ENCODE assay signal across 27 cellular contexts in the genomic region with DNA sequence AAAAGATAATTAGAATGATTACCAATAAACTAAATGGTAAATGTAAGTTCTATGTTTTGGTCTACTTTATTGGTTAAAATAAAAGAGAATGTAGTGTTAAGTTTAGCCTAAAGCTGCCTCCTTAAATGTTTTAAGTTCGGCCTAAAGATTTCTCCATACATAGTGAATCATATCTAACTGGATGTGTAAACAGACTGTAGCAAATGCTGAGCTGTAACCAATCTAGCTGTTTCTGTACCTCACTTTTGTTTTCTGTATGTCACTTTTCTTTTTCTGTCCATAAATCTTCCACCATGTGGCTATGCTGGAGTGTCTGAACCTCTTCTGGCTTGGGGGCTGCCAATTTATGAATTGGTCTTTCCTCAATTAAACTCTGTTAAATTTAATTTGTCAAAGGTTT.
"Had no signal": no experiment of that assay in that cellular context is flagged by ENCODE, and none has a peak within 500 bp of the region (broad histone marks: within the 10 kb centered on the region; RNA-seq: fewer than 3 reads in every experiment).

No MANE protein-coding gene starts in this region.

- H3K27ac Mint-ChIP-seq: activated CD8-positive, alpha-beta T cell treated with anti-CD3 and anti-CD28 coated beads for 36 hours; activated naive CD4-positive, alpha-beta T cell treated with anti-CD3 and anti-CD28 coated beads, Interleukin-2, amount 50 U/mL, for 24 hours; brain; T-helper 2 cell treated with Interferon-gamma antibody and Interleukin-4, amounts not matched to agents 5 μg/mL and 100 μg/mL, for 36 hours had no signal

- H3K9me3 Mint-ChIP-seq: activated CD8-positive, alpha-beta T cell treated with anti-CD3 and anti-CD28 coated beads for 36 hours; activated naive CD4-positive, alpha-beta T cell treated with anti-CD3 and anti-CD28 coated beads, Interleukin-2, amount 50 U/mL, for 24 hours; brain; T-helper 2 cell treated with Interferon-gamma antibody and Interleukin-4, amounts not matched to agents 5 μg/mL and 100 μg/mL, for 36 hours had no signal

- H3K9ac ChIP-seq: SK-N-SH had no signal

- H3K4me2 ChIP-seq: SK-N-SH had no signal

- H3K9me3 ChIP-seq: Peyer's patch, SJCRH30, SK-N-SH had no signal

- H3K36me3 ChIP-seq: SJCRH30 had no signal

- DNase-seq: activated CD4-positive, alpha-beta T cell treated with anti-CD3 and anti-CD28 coated beads for 4 hours; activated CD8-positive, alpha-beta memory T cell treated with anti-CD3 and anti-CD28 coated beads, Interleukin-2, amount 50 U/mL, for 4 hours; activated CD8-positive, alpha-beta T cell treated with anti-CD3 and anti-CD28 coated beads for 36 hours; activated effector memory CD4-positive, alpha-beta T cell treated with Interleukin-2 at 50 U/mL for 16 hours; activated naive CD4-positive, alpha-beta T cell; amygdala; MM.1S; NCI-H1092; NCI-H1417; NCI-H1694; NCI-H2029; NCI-H345; NCI-H510A; NCI-H526 treated with DMSO at 0.1 percent for 48 hours; NCI-H82; OCI-M1; Peyer's patch; Right ventricle myocardium superior; SJCRH30; SK-N-SH; SW 1271 had no signal

- H3K27ac ChIP-seq: cardiac muscle cell, RWPE1, SJCRH30 had no signal

- H3K4me3 Mint-ChIP-seq: activated CD8-positive, alpha-beta T cell treated with anti-CD3 and anti-CD28 coated beads for 36 hours; activated naive CD4-positive, alpha-beta T cell treated with anti-CD3 and anti-CD28 coated beads, Interleukin-2, amount 50 U/mL, for 24 hours; brain; T-helper 2 cell treated with Interferon-gamma antibody and Interleukin-4, amounts not matched to agents 5 μg/mL and 100 μg/mL, for 36 hours had no signal

- H3K4me1 Mint-ChIP-seq: activated naive CD4-positive, alpha-beta T cell treated with anti-CD3 and anti-CD28 coated beads, Interleukin-2, amount 50 U/mL, for 24 hours; brain had no signal

- H3K27me3 Mint-ChIP-seq: activated CD8-positive, alpha-beta T cell treated with anti-CD3 and anti-CD28 coated beads for 36 hours; activated naive CD4-positive, alpha-beta T cell treated with anti-CD3 and anti-CD28 coated beads, Interleukin-2, amount 50 U/mL, for 24 hours; brain had no signal

- H3K4me1 ChIP-seq: Peyer's patch, SJCRH30 had no signal

- H3K4me3 ChIP-seq: cardiac muscle cell, Peyer's patch, SJCRH30 had no signal

- ATAC-seq: activated CD4-positive, CD25-positive, alpha-beta regulatory T cell treated with anti-CD3 and anti-CD28 coated beads, Interleukin-2, amount 50 U/mL, for 24 hours; activated CD8-positive, alpha-beta T cell treated with anti-CD3 and anti-CD28 coated beads for 36 hours had no signal

- H3K27me3 ChIP-seq: cardiac muscle cell, Peyer's patch, SJCRH30 had no signal
